Comparison of ENCODE assay signal across 8 cellular contexts in genomic region chr11:62770778-62771143, GRCh38. TPM values are rescaled to one million over a fixed set of nuclear protein-coding genes. Genes with fewer than 3 reads are reported as not detected.
DNase-seq lines count a peak whose midpoint lies in the region; ATAC-seq and TF ChIP-seq lines count a peak whose summit lies in the region.

No MANE protein-coding gene starts in this region.

- H2BK5ac ChIP-seq in IMR-90 (ENCODE audit: low read depth, low read length, poor library complexity, severe bottlenecking): peak overlapping the region; percentile 65

- H3K9ac ChIP-seq in IMR-90 (ENCODE audit: low read depth, low read length): peak overlapping the region; percentile 71

- TF ChIP-seq POLR2A in IMR-90 (IDR thresholded peaks at IDR 0.05; ENCODE audit: low read depth, low read length) (no peak), heart left ventricle (IDR thresholded peaks at IDR 0.05) (no peak)

- H2BK20ac ChIP-seq in IMR-90 (ENCODE audit: low read depth, low read length): no peak overlapping the region

- peak overlapping the region; percentile 88 for H3K4ac ChIP-seq in IMR-90 (ENCODE audit: low read depth, low read length)

- H3K27me3 ChIP-seq in IMR-90 (ENCODE audit: control insufficient read depth, insufficient read depth, low read length) (no peaks in the 10 kb centered on the region), heart left ventricle (no peaks in the 10 kb centered on the region)

- H3K79me1 ChIP-seq in IMR-90 (ENCODE audit: low read depth in 1 of 2, low read length in 2 of 2): peaks cover 8 to 31% of the 10 kb centered on the region in 2 experiments

- H2AFZ ChIP-seq in IMR-90 (replicated peaks; ENCODE audit: low read length, poor library complexity): peak overlapping the region; percentile 94

- H3K27ac ChIP-seq in IMR-90 (ENCODE audit: insufficient read depth, low read length): peak overlapping the region; percentile 72
- H3K27ac ChIP-seq in heart left ventricle: peak overlapping the region; percentile 84 to 96 (median 93)

- H3K4me2 ChIP-seq in IMR-90 (ENCODE audit: low read depth, low read length): peak overlapping the region; percentile 72

- peak overlapping the region; percentile 17; the same call in 1 of the 2 replicates for H3K18ac ChIP-seq in IMR-90 (ENCODE audit: low read depth, low read length)

- H3K4me1 Mint-ChIP-seq in activated T-helper 17 cell treated with anti-CD3 and anti-CD28 coated beads, Interleukin-2, amount 50 U/mL, for 72 hours: peaks cover 17% of the 10 kb centered on the region
- H3K4me1 Mint-ChIP-seq in progenitor cell of endocrine pancreas (ENCODE audit: low read depth): peaks cover 8% of the 10 kb centered on the region

- peak overlapping the region; percentile 46 for H3K23ac ChIP-seq in IMR-90 (ENCODE audit: low read depth, low read length)

- peak overlapping the region; percentile 80 for H3K14ac ChIP-seq in IMR-90 (replicated peaks; ENCODE audit: low read depth, low read length)

- TF ChIP-seq CTCF in IMR-90 (conservative IDR thresholded peaks at IDR 0.05; ENCODE audit: low read depth, low read length) (no peak), heart left ventricle (IDR thresholded peaks at IDR 0.05) (no peak), progenitor cell of endocrine pancreas (IDR thresholded peaks at IDR 0.05; ENCODE audit: unreplicated experiment) (no peak)

- H3K4me1 ChIP-seq in IMR-90 (ENCODE audit: control insufficient read depth, insufficient read depth, low read length) (peaks cover 3% of the 10 kb centered on the region), heart left ventricle (peaks cover 0 to 27% (median 19%) of the 10 kb centered on the region in 12 donors)

- no peaks in the 10 kb centered on the region for H3K27me3 Mint-ChIP-seq in activated T-helper 17 cell treated with anti-CD3 and anti-CD28 coated beads, Interleukin-2, amount 50 U/mL, for 72 hours
- H3K27me3 Mint-ChIP-seq in progenitor cell of endocrine pancreas: no peaks in the 10 kb centered on the region

- no TSS peak for BruUV-seq in IMR-90 (replicated peaks; lab: Mats Ljungman, UMichigan)

- H3K9me3 Mint-ChIP-seq in activated T-helper 17 cell treated with anti-CD3 and anti-CD28 coated beads, Interleukin-2, amount 50 U/mL, for 72 hours: no peaks in the 10 kb centered on the region
- no peaks in the 10 kb centered on the region for H3K9me3 Mint-ChIP-seq in progenitor cell of endocrine pancreas (ENCODE audit: low read depth)

- POLR2A ChIA-PET in IMR-90 (lab: Charles Lee; ENCODE audit: unreplicated experiment): interaction anchor here (1.0 kb wide), 1 partner anchor 17 kb away, joined by 3 read pairs; the partner anchor contains the start of gene ZBTB3

- 0 out of 2 replicates have a peak, but pooled peaks cover 3% of the 10 kb centered on the region for H3K9me1 ChIP-seq in IMR-90 (ENCODE audit: insufficient read depth, low read length)

- H3K27ac Mint-ChIP-seq in activated T-helper 17 cell treated with anti-CD3 and anti-CD28 coated beads, Interleukin-2, amount 50 U/mL, for 72 hours: peak overlapping the region; percentile 89
- peak overlapping the region; percentile 97 for H3K27ac Mint-ChIP-seq in progenitor cell of endocrine pancreas

- H4K5ac ChIP-seq in IMR-90 (ENCODE audit: low read depth, low read length): peak overlapping the region; percentile 97

- DNase-seq in NCI-H1436 (lab: John Stamatoyannopoulos, UW): peak; percentile 35
- no peak for DNase-seq in NCI-H1436 treated with DMSO at 0.1 percent for 48 hours (lab: John Stamatoyannopoulos, UW)
- no peak for DNase-seq in IMR-90
- DNase-seq in heart left ventricle: peak in 4 of 5 donors; percentile 29 to 44 (median 38)
- DNase-seq in progenitor cell of endocrine pancreas (ENCODE audit: low spot score, unreplicated experiment): no peak
- DNase-seq in NCI-H1092 treated with DMSO at 0.1 percent for 48 hours (lab: John Stamatoyannopoulos, UW): no peak

- peak overlapping the region; percentile 22 for H2BK120ac ChIP-seq in IMR-90 (ENCODE audit: low read depth, low read length)

- peaks cover 31% of the 10 kb centered on the region for H3K36me3 Mint-ChIP-seq in activated T-helper 17 cell treated with anti-CD3 and anti-CD28 coated beads, Interleukin-2, amount 50 U/mL, for 72 hours (ENCODE audit: low read depth)
- H3K36me3 Mint-ChIP-seq in progenitor cell of endocrine pancreas (ENCODE audit: insufficient read depth): peaks cover 10% of the 10 kb centered on the region

- peak overlapping the region; percentile 85 for H2AK5ac ChIP-seq in IMR-90 (ENCODE audit: low read depth, low read length)

- peak overlapping the region; percentile 93 to 97 for H4K8ac ChIP-seq in IMR-90 (ENCODE audit: low read depth in 2 of 2, low read length in 2 of 2)

- no CpG with 5 or more reads among the region's 18 CpGs for WGBS in IMR-90 (ENCODE audit: extremely low coverage in 2 of 2, insufficient read length in 1 of 2), 2 experiments
- WGBS in heart left ventricle, 4 donors: 0 to 2% (median 1%) methylated on average over 18 of the region's 18 CpGs

- dilution Hi-C loops in IMR-90 (cut with HindIII; ENCODE audit: low sequenced_read_pairs, unreplicated experiment): no loop called here

- H3K9me3 ChIP-seq in IMR-90 (ENCODE audit: control insufficient read depth, insufficient read depth, low read length) (no peaks in the 10 kb centered on the region), heart left ventricle (no peaks in the 10 kb centered on the region)

- peak overlapping the region; percentile 30 for H3K4me3 ChIP-seq in IMR-90 (ENCODE audit: insufficient read depth, low read depth, low read length)
- H3K4me3 ChIP-seq in heart left ventricle: peak overlapping the region; percentile 52 to 86 (median 74)

- ATAC-seq in IMR-90 (ENCODE audit: low read depth): peak; percentile 7
- ATAC-seq in activated T-helper 17 cell treated with anti-CD3 and anti-CD28 coated beads, Interleukin-2, amount 50 U/mL, for 72 hours (replicated peaks): no peak
- peak in 3 of 4 donors; percentile 7 to 17 (median 12) for ATAC-seq in heart left ventricle
- no peak for ATAC-seq in GM19463 (IDR thresholded peaks at IDR 0.05; ENCODE audit: unreplicated experiment)

- H3K4me3 Mint-ChIP-seq in activated T-helper 17 cell treated with anti-CD3 and anti-CD28 coated beads, Interleukin-2, amount 50 U/mL, for 72 hours: peak overlapping the region; percentile 93
- H3K4me3 Mint-ChIP-seq in progenitor cell of endocrine pancreas (ENCODE audit: low read depth): peak overlapping the region; percentile 86

- H2AK9ac ChIP-seq in IMR-90 (replicated peaks; ENCODE audit: low read depth, low read length, poor library complexity): peak overlapping the region; percentile 77

- peak overlapping the region; percentile 91 for H3K56ac ChIP-seq in IMR-90 (ENCODE audit: extremely low read depth, insufficient read depth, low read length)

- CTCF ChIA-PET in IMR-90 (lab: Yijun Ruan, JAX): interaction anchor here (0.9 to 3.8 kb wide), 2 partner anchors 9 to 16 kb away, joined by 5 to 26 read pairs; partner anchors contain the start of gene TMEM179B

- peaks cover 11% of the 10 kb centered on the region for H3K36me3 ChIP-seq in IMR-90 (ENCODE audit: control insufficient read depth, insufficient read depth, low read length)
- peaks cover 0 to 33% (median 25%) of the 10 kb centered on the region in 9 donors for H3K36me3 ChIP-seq in heart left ventricle

- in situ Hi-C loops in IMR-90 (cut with MboI; ENCODE audit: low sequenced_read_pairs): no loop called here

- TF ChIP-seq RAD21 in IMR-90 (IDR thresholded peaks at IDR 0.05; ENCODE audit: low read length): no peak

- H2BK15ac ChIP-seq in IMR-90 (ENCODE audit: low read depth, low read length): no peak overlapping the region; the same call in 2 of the 3 replicates

- no peaks in the 10 kb centered on the region for H4K20me1 ChIP-seq in IMR-90 (ENCODE audit: insufficient read depth, low read length)

- intact Hi-C loops in IMR-90 (cut with micrococcal nuclease) (no loop called here), heart left ventricle (cut with DNase I) (loop anchor here in 4 of 10 donors (1.0 to 5.0 kb wide), 5 partner anchors 9 to 43 kb away; partner anchors contain the start of genes TTC9C (in 2 of the 4), HNRNPUL2 (in 1 of the 4), POLR2G (in 1 of the 4) and TMEM179B (in 1 of the 4))

- H4K91ac ChIP-seq in IMR-90 (ENCODE audit: insufficient read depth, low read depth, low read length): peak overlapping the region; percentile 77

RNA-seq across cellular contexts. Expression of gene TAF6L, which starts 0.4 kb away (rescaled TPM):
- total RNA-seq in IMR-90 (2012; rRNA removed) (8.1 and 9.5 TPM in 2 replicates), heart left ventricle (10 to 100 TPM in 3 of 9 donors, 1 to 10 TPM in 6; 7.1 to 19.5 (median 9.3) TPM), progenitor cell of endocrine pancreas (52.3 and 56.3 TPM in 2 replicates)
- polyA plus RNA-seq in IMR-90 (2012; rRNA removed) (13.5 and 14.5 TPM in 2 replicates), heart left ventricle (10 to 100 TPM; 12.7 to 12.9 TPM)
- 10.3 and 12.5 TPM in 2 replicates for polyA plus RNA-seq in IMR-90 (2012; cell fraction: cytosol; rRNA removed)
- 70.0 and 76.6 TPM in 2 replicates for polyA plus RNA-seq in IMR-90 (2012; cell fraction: nucleus; rRNA removed; ENCODE audit: low replicate concordance)
- total RNA-seq in activated T-helper 17 cell treated with anti-CD3 and anti-CD28 coated beads, Interleukin-2, amount 50 U/mL, for 72 hours: 10 to 100 TPM; 14.1 to 27.5 TPM

RNA-seq across cellular contexts. Expression of gene POLR2G, which starts 9.4 kb away (rescaled TPM):
- total RNA-seq in IMR-90 (2012; rRNA removed) (110 and 154 TPM in 2 replicates), heart left ventricle (10 to 100 TPM; 32.6 to 61.2 (median 43.8) TPM), progenitor cell of endocrine pancreas (93.8 and 101 TPM in 2 replicates)
- polyA plus RNA-seq in IMR-90 (2012; rRNA removed) (157 and 165 TPM in 2 replicates), heart left ventricle (100 to 1,000 TPM in 1 of 2 donors, 10 to 100 TPM in 1; 43.6 to 106 TPM)
- polyA plus RNA-seq in IMR-90 (2012; cell fraction: cytosol; rRNA removed): 141 and 153 TPM in 2 replicates
- 51.3 and 89.1 TPM in 2 replicates for polyA plus RNA-seq in IMR-90 (2012; cell fraction: nucleus; rRNA removed; ENCODE audit: low replicate concordance)
- total RNA-seq in activated T-helper 17 cell treated with anti-CD3 and anti-CD28 coated beads, Interleukin-2, amount 50 U/mL, for 72 hours: 100 to 1,000 TPM in 1 of 2 donors, 10 to 100 TPM in 1; 92.0 to 114 TPM

RNA-seq across cellular contexts. Expression of gene TMEM179B, which starts 16.4 kb away (rescaled TPM):
- total RNA-seq in IMR-90 (2012; rRNA removed) (20.0 and 29.4 TPM in 2 replicates), heart left ventricle (10 to 100 TPM; 14.7 to 46.0 (median 19.4) TPM), progenitor cell of endocrine pancreas (38.4 and 40.8 TPM in 2 replicates)
- polyA plus RNA-seq in IMR-90 (2012; rRNA removed) (67.1 and 71.5 TPM in 2 replicates), heart left ventricle (10 to 100 TPM; 23.8 to 47.3 TPM)
- polyA plus RNA-seq in IMR-90 (2012; cell fraction: cytosol; rRNA removed): 83.4 and 96.5 TPM in 2 replicates
- 23.6 and 27.1 TPM in 2 replicates for polyA plus RNA-seq in IMR-90 (2012; cell fraction: nucleus; rRNA removed; ENCODE audit: low replicate concordance)
- 10 to 100 TPM; 18.6 to 20.9 TPM for total RNA-seq in activated T-helper 17 cell treated with anti-CD3 and anti-CD28 coated beads, Interleukin-2, amount 50 U/mL, for 72 hours

RNA-seq across cellular contexts. Expression of gene ZBTB3, which starts 16.8 kb away (rescaled TPM):
- total RNA-seq in IMR-90 (2012; rRNA removed): 7.8 and 8.1 TPM in 2 replicates
- 2.3 and 3.4 TPM in 2 replicates for polyA plus RNA-seq in IMR-90 (2012; rRNA removed)
- polyA plus RNA-seq in IMR-90 (2012; cell fraction: cytosol; rRNA removed): 3.3 and 3.4 TPM in 2 replicates
- polyA plus RNA-seq in IMR-90 (2012; cell fraction: nucleus; rRNA removed; ENCODE audit: low replicate concordance): 2.0 and 2.5 TPM in 2 replicates
- total RNA-seq in activated T-helper 17 cell treated with anti-CD3 and anti-CD28 coated beads, Interleukin-2, amount 50 U/mL, for 72 hours: 10 to 100 TPM; 12.8 to 13.9 TPM
- total RNA-seq in heart left ventricle: 10 to 100 TPM in 4 of 9 donors, 1 to 10 TPM in 5; 6.9 to 16.6 (median 9.9) TPM
- polyA plus RNA-seq in heart left ventricle: 1 to 10 TPM; 3.5 to 3.7 TPM
- 13.4 and 17.3 TPM in 2 replicates for total RNA-seq in progenitor cell of endocrine pancreas

RNA-seq across cellular contexts. Expression of gene TMEM223, which starts 21.0 kb away (rescaled TPM):
- 9.7 and 14.2 TPM in 2 replicates for total RNA-seq in IMR-90 (2012; rRNA removed)
- 15.7 and 18.0 TPM in 2 replicates for polyA plus RNA-seq in IMR-90 (2012; rRNA removed)
- polyA plus RNA-seq in IMR-90 (2012; cell fraction: cytosol; rRNA removed): 9.1 and 22.6 TPM in 2 replicates
- 17.5 and 18.3 TPM in 2 replicates for polyA plus RNA-seq in IMR-90 (2012; cell fraction: nucleus; rRNA removed; ENCODE audit: low replicate concordance)
- total RNA-seq in activated T-helper 17 cell treated with anti-CD3 and anti-CD28 coated beads, Interleukin-2, amount 50 U/mL, for 72 hours: 10 to 100 TPM in 1 of 2 donors, 1 to 10 TPM in 1; 6.2 to 16.2 TPM
- 10 to 100 TPM; 19.0 to 52.3 (median 25.9) TPM for total RNA-seq in heart left ventricle
- 10 to 100 TPM; 26.3 to 55.6 TPM for polyA plus RNA-seq in heart left ventricle
- 18.6 and 19.8 TPM in 2 replicates for total RNA-seq in progenitor cell of endocrine pancreas

Comparison
In these comparisons a context has a peak if more than half of its experiments do, and no peak if none do; other contexts are left out.
1. DNase-seq: peak in NCI-H1436 (single experiment) and heart left ventricle (4 of 5); none in NCI-H1436 treated with DMSO at 0.1 percent for 48 hours (single experiment), IMR-90 (single experiment), progenitor cell of endocrine pancreas (single experiment) and NCI-H1092 treated with DMSO at 0.1 percent for 48 hours (single experiment).
2. ATAC-seq: peak in IMR-90 (single experiment) and heart left ventricle (3 of 4); none in activated T-helper 17 cell treated with anti-CD3 and anti-CD28 coated beads, Interleukin-2, amount 50 U/mL, for 72 hours (single experiment) and GM19463 (single experiment).